Comparison of ENCODE assay signal across 29 cellular contexts in genomic region chr7:27382307-27382706, GRCh38.
"Had no signal": no experiment of that assay in that cellular context is flagged by ENCODE, and none has a peak within 500 bp of the region (broad histone marks: within the 10 kb centered on the region; RNA-seq: fewer than 3 reads in every experiment).

No MANE protein-coding gene starts in this region.

- H3K27ac ChIP-seq: stomach, suprapubic skin, testis, thoracic aorta, thyroid gland, tibial artery, tibial nerve, transverse colon, upper lobe of left lung, upper lobe of right lung, uterus, vagina had no signal

- H3K27ac Mint-ChIP-seq: stimulated activated effector memory CD8-positive, alpha-beta T cell treated with anti-CD3 and anti-CD28 coated beads, Interleukin-12 subunit alpha, Interleukin-12 subunit beta, amount 100 ng/mL, for 72 hours; stimulated activated memory B cell treated with anti-CD40 and anti-IgM and Interleukin-4, amounts not matched to agents 10 μg/mL and 1 μg/mL and 100 μg/mL, for 72 hours; stimulated activated naive B cell treated with anti-CD40 and anti-IgM and Interleukin-4, amounts not matched to agents 10 μg/mL and 1 μg/mL and 100 μg/mL, for 72 hours; stimulated activated naive CD8-positive, alpha-beta T cell treated with anti-CD3 and anti-CD28 coated beads, Interleukin-15, amount 100 ng/mL, for 72 hours; stimulated activated naive CD8-positive, alpha-beta T cell treated with anti-CD3 and anti-CD28 coated beads, Interleukin-15, Interleukin-2, amounts not matched to agents 100 ng/mL and 50 ng/mL, for 24 hours; type B pancreatic cell had no signal

- H3K9me3 Mint-ChIP-seq: stimulated activated effector memory CD8-positive, alpha-beta T cell treated with anti-CD3 and anti-CD28 coated beads, Interleukin-12 subunit alpha, Interleukin-12 subunit beta, amount 100 ng/mL, for 72 hours; stimulated activated memory B cell treated with anti-CD40 and anti-IgM and Interleukin-4, amounts not matched to agents 10 μg/mL and 1 μg/mL and 100 μg/mL, for 72 hours; stimulated activated naive B cell treated with anti-CD40 and anti-IgM and Interleukin-4, amounts not matched to agents 10 μg/mL and 1 μg/mL and 100 μg/mL, for 72 hours; stimulated activated naive CD8-positive, alpha-beta T cell treated with anti-CD3 and anti-CD28 coated beads, Interleukin-15, amount 100 ng/mL, for 72 hours; stimulated activated naive CD8-positive, alpha-beta T cell treated with anti-CD3 and anti-CD28 coated beads, Interleukin-15, Interleukin-2, amounts not matched to agents 100 ng/mL and 50 ng/mL, for 24 hours; type B pancreatic cell had no signal

- H3K4me3 Mint-ChIP-seq: stimulated activated effector memory CD8-positive, alpha-beta T cell treated with anti-CD3 and anti-CD28 coated beads, Interleukin-12 subunit alpha, Interleukin-12 subunit beta, amount 100 ng/mL, for 72 hours; stimulated activated memory B cell treated with anti-CD40 and anti-IgM and Interleukin-4, amounts not matched to agents 10 μg/mL and 1 μg/mL and 100 μg/mL, for 72 hours; stimulated activated naive B cell treated with anti-CD40 and anti-IgM and Interleukin-4, amounts not matched to agents 10 μg/mL and 1 μg/mL and 100 μg/mL, for 72 hours; stimulated activated naive CD8-positive, alpha-beta T cell treated with anti-CD3 and anti-CD28 coated beads, Interleukin-15, amount 100 ng/mL, for 72 hours; stimulated activated naive CD8-positive, alpha-beta T cell treated with anti-CD3 and anti-CD28 coated beads, Interleukin-15, Interleukin-2, amounts not matched to agents 100 ng/mL and 50 ng/mL, for 24 hours; type B pancreatic cell had no signal

- H3K27me3 ChIP-seq: testis, thyroid gland, tibial artery, tibial nerve, transverse colon, upper lobe of left lung, upper lobe of right lung, uterus, vagina had no signal

- H3K9me3 ChIP-seq: stomach, suprapubic skin, testis, thoracic aorta, thyroid gland, tibial artery, tibial nerve, transverse colon, upper lobe of left lung, upper lobe of right lung, uterus, vagina had no signal

- H3K36me3 Mint-ChIP-seq: stimulated activated effector memory CD8-positive, alpha-beta T cell treated with anti-CD3 and anti-CD28 coated beads, Interleukin-12 subunit alpha, Interleukin-12 subunit beta, amount 100 ng/mL, for 72 hours; stimulated activated memory B cell treated with anti-CD40 and anti-IgM and Interleukin-4, amounts not matched to agents 10 μg/mL and 1 μg/mL and 100 μg/mL, for 72 hours; stimulated activated naive B cell treated with anti-CD40 and anti-IgM and Interleukin-4, amounts not matched to agents 10 μg/mL and 1 μg/mL and 100 μg/mL, for 72 hours; type B pancreatic cell had no signal

- H3K4me1 Mint-ChIP-seq: stimulated activated effector memory CD8-positive, alpha-beta T cell treated with anti-CD3 and anti-CD28 coated beads, Interleukin-12 subunit alpha, Interleukin-12 subunit beta, amount 100 ng/mL, for 72 hours; stimulated activated memory B cell treated with anti-CD40 and anti-IgM and Interleukin-4, amounts not matched to agents 10 μg/mL and 1 μg/mL and 100 μg/mL, for 72 hours; stimulated activated naive B cell treated with anti-CD40 and anti-IgM and Interleukin-4, amounts not matched to agents 10 μg/mL and 1 μg/mL and 100 μg/mL, for 72 hours; stimulated activated naive CD8-positive, alpha-beta T cell treated with anti-CD3 and anti-CD28 coated beads, Interleukin-15, amount 100 ng/mL, for 72 hours had no signal

- FAIRE-seq: urothelium cell line had no signal

- H3K4me1 ChIP-seq: stomach, suprapubic skin, testis, thyroid gland, tibial artery, tibial nerve, transverse colon, upper lobe of left lung, upper lobe of right lung, uterus, vagina had no signal

- DNase-seq: stimulated activated CD4-positive, alpha-beta T cell treated with anti-CD3 and anti-CD28 coated beads, Interleukin-2, amount 100 ng/mL, for 48 hours; stimulated activated CD4-positive, alpha-beta T cell treated with anti-CD3 and anti-CD28 coated beads, Interleukin-4, amount 100 ng/mL, for 1 hour; stimulated activated CD4-positive, alpha-beta T cell treated with anti-CD3 and anti-CD28 coated beads, Interleukin-4, amount 100 ng/mL, for 24 hours; stimulated activated CD4-positive, alpha-beta T cell treated with anti-CD3 and anti-CD28 coated beads, Interleukin-4, amount 100 ng/mL, for 4 hours; stimulated activated CD8-positive, alpha-beta memory T cell treated with anti-CD3 and anti-CD28 coated beads, Interleukin-4, amount 100 ng/mL, for 48 hours; stimulated activated naive B cell treated with anti-CD40 and anti-IgM and Interleukin-4, amounts not matched to agents 10 μg/mL and 1 μg/mL and 100 μg/mL, for 72 hours; stimulated activated naive CD4-positive, alpha-beta T cell; stimulated activated naive CD4-positive, alpha-beta T cell treated with Interleukin-2 at 50 U/mL for 16 hours; stimulated activated naive CD8-positive, alpha-beta T cell treated with anti-CD3 and anti-CD28 coated beads, Interleukin-15, amount 100 ng/mL, for 72 hours; stimulated activated naive CD8-positive, alpha-beta T cell treated with anti-CD3 and anti-CD28 coated beads, Interleukin-15, Interleukin-2, amounts not matched to agents 100 U/mL and 50 U/mL, for 24 hours; stomach; substantia nigra; testis; thyroid gland; tibial artery; transverse colon; trophoblast cell; upper lobe of right lung; uterus had no signal

- H3K4me3 ChIP-seq: stomach, suprapubic skin, testis, thoracic aorta, thyroid gland, tibial artery, tibial nerve, transverse colon, upper lobe of left lung, upper lobe of right lung, uterus, vagina had no signal

- ATAC-seq: stimulated activated effector memory CD8-positive, alpha-beta T cell treated with anti-CD3 and anti-CD28 coated beads, Interleukin-12 subunit alpha, Interleukin-12 subunit beta, amount 100 ng/mL, for 72 hours; stimulated activated memory B cell treated with anti-CD40 and anti-IgM and Interleukin-4, amounts not matched to agents 10 μg/mL and 1 μg/mL and 100 μg/mL, for 72 hours; stimulated activated naive B cell treated with anti-CD40 and anti-IgM and Interleukin-4, amounts not matched to agents 10 μg/mL and 1 μg/mL and 100 μg/mL, for 72 hours; stimulated activated naive CD8-positive, alpha-beta T cell treated with anti-CD3 and anti-CD28 coated beads, Interleukin-15, amount 100 ng/mL, for 72 hours; stimulated activated naive CD8-positive, alpha-beta T cell treated with anti-CD3 and anti-CD28 coated beads, Interleukin-15, Interleukin-2, amounts not matched to agents 100 U/mL and 50 U/mL, for 24 hours; upper lobe of right lung had no signal

- H3K36me3 ChIP-seq: stomach, suprapubic skin, thoracic aorta, thyroid gland, tibial artery, tibial nerve, transverse colon, upper lobe of left lung, upper lobe of right lung, uterus, vagina had no signal
